23 cellular contexts compared by ENCODE assay signal in the genomic region with DNA sequence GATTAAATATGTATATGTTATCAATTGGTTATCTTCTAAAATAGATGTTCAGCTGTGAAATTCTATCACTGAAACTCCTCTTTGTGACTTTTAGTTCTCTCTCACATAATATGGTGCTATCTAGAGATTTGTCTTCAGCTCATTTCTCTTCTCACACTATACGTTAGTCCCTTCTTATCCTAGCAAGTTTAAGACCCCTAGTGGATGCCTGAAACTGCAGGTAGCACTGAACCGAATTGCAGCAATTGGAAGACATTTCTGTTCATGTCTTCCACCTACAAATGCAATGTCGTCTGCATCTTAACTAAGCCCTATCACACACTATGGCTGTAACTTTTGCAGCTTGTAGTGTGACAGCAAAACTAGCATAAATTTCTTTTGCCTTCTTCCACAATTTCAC.
"Had no signal": no experiment of that assay in that cellular context is flagged by ENCODE, and none has a peak within 500 bp of the region (broad histone marks: within the 10 kb centered on the region; RNA-seq: fewer than 3 reads in every experiment).

No MANE protein-coding gene starts in this region.

- ATAC-seq: activated naive CD4-positive, alpha-beta T cell treated with anti-CD3 and anti-CD28 coated beads, Interleukin-2, amount 50 U/mL, for 72 hours; esophagus mucosa; natural killer cell; pancreas; right cardiac atrium; upper lobe of right lung had no signal

- H3K4me3 ChIP-seq: adrenal gland, ascending aorta, left ventricle myocardium inferior, pancreas, upper lobe of right lung had no signal

- H3K36me3 ChIP-seq: adrenal gland, ascending aorta, brain microvascular endothelial cell, left ventricle myocardium inferior, pancreas, upper lobe of right lung, WERI-Rb-1 had no signal

- H3K27me3 Mint-ChIP-seq: central memory CD8-positive, alpha-beta T cell had no signal

- DNase-seq: activated CD4-positive, alpha-beta T cell treated with anti-CD3 and anti-CD28 coated beads for 1 hour; activated CD4-positive, alpha-beta T cell treated with anti-CD3 and anti-CD28 coated beads, Interleukin-2, amount 50 U/mL, for 1 hour; activated gamma-delta T cell treated with Interleukin-2 at 50 U/mL for 16 hours; activated T-cell treated with anti-CD3 and anti-CD28 coated beads, Interleukin-2, amount 50 U/mL, for 1 hour; adrenal gland; brain microvascular endothelial cell; effector memory CD4-positive, alpha-beta T cell; foreskin melanocyte; left ventricle myocardium inferior; mammary epithelial cell; midbrain; natural killer cell; pancreas; right cardiac atrium; stimulated activated CD4-positive, alpha-beta T cell treated with anti-CD3 and anti-CD28 coated beads, Interleukin-4, amount 100 ng/mL, for 24 hours; stimulated activated naive CD4-positive, alpha-beta T cell treated with Interleukin-2 at 50 U/mL for 16 hours; upper lobe of right lung; WERI-Rb-1 had no signal

- H3K36me3 Mint-ChIP-seq: natural killer cell had no signal

- H3K4me3 Mint-ChIP-seq: central memory CD8-positive, alpha-beta T cell; natural killer cell; T-helper 2 cell treated with Interferon-gamma antibody and Interleukin-4, amounts not matched to agents 5 μg/mL and 100 μg/mL, for 36 hours had no signal

- H3K9me3 ChIP-seq: adrenal gland, ascending aorta, pancreas, upper lobe of right lung had no signal

- H3K4me1 ChIP-seq: adrenal gland, ascending aorta, left ventricle myocardium inferior, pancreas, upper lobe of right lung had no signal

- H3K4me1 Mint-ChIP-seq: central memory CD8-positive, alpha-beta T cell; natural killer cell had no signal

- H3K27me3 ChIP-seq: adrenal gland, ascending aorta, brain microvascular endothelial cell, pancreas, upper lobe of right lung had no signal

- H3K27ac Mint-ChIP-seq: activated naive CD4-positive, alpha-beta T cell treated with anti-CD3 and anti-CD28 coated beads, Interleukin-2, amount 50 U/mL, for 72 hours; natural killer cell; T-helper 2 cell treated with Interferon-gamma antibody and Interleukin-4, amounts not matched to agents 5 μg/mL and 100 μg/mL, for 36 hours had no signal

- H3K27ac ChIP-seq: adrenal gland, ascending aorta, brain microvascular endothelial cell, left ventricle myocardium inferior, pancreas, upper lobe of right lung, WERI-Rb-1 had no signal
